ENCODE assay signal across 8 cellular contexts in the genomic region with DNA sequence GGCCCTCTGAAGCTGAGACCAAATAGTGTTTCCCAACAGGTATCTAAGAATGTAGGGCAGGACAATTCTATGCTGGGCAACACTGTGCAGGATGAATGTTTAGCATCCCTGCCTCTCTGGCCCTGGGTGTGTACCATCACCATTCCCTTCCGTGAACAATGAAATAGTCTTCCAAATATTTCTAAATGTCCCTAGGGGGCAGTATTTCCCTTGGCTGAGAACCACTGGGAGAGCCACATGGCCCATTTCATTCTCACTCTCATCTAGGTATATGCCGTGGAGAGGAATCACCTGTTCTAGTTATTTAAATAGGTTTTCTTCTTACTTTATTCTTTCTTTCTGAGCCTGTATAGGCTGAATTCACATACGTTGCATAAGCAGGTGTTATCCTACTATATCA.
DNase-seq lines count a peak whose midpoint lies in the region; ATAC-seq lines count a peak whose summit lies in the region.

No MANE protein-coding gene starts in this region.

- peak; percentile 54 for DNase-seq in COR-L47 (lab: John Stamatoyannopoulos, UW)
- DNase-seq in KBM-7: peak; percentile 30
- DNase-seq in SHP77 (lab: John Stamatoyannopoulos, UW): peak; percentile 12 to 51
- peak; percentile 57 for DNase-seq in left kidney (ENCODE audit: low read depth, low spot score)
- no peak for DNase-seq in EL
- DNase-seq in SIG-M5 (lab: John Stamatoyannopoulos, UW): no peak

- ATAC-seq in HG03565 (IDR thresholded peaks at IDR 0.05; ENCODE audit: unreplicated experiment) (no peak), GM21367 (IDR thresholded peaks at IDR 0.05; ENCODE audit: unreplicated experiment) (no peak)

- in situ Hi-C loops in KBM-7 (cut with MboI; ENCODE audit: low pct_unique_long_range_greater_than_20kb, low sequenced_read_pairs): no loop called here

Comparison
In these comparisons a context has a peak if more than half of its experiments do, and no peak if none do; other contexts are left out.
1. DNase-seq: peak in COR-L47 (single experiment), KBM-7 (single experiment), SHP77 (2 of 2) and left kidney (single experiment); none in EL (single experiment) and SIG-M5 (single experiment).